ENCODE assay signal across 14 cellular contexts in the genomic region with DNA sequence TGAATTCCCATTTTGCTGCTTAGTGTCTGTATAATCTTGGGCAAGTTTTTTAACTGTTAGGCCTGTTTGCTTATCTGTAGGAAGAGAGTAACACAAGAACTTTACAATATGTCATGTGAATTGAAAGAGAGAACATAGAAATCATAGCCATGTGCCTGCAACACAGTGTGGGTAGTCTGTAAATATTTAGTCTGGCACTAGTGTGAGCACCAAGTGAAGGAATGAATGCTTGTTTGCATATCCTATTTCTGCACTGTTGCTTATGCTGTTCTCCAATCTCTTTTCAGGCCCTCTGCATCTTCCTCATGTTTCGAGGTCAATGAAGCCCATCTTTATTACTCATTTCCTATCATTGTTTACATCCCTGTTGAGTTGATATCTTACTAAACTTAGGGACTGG. TPM values are rescaled to one million over a fixed set of nuclear protein-coding genes. Genes with fewer than 3 reads are reported as not detected.
DNase-seq lines count a peak whose midpoint lies in the region; ATAC-seq and TF ChIP-seq lines count a peak whose summit lies in the region.
"Had no signal": no experiment of that assay in that cellular context is flagged by ENCODE, and none has a peak within 500 bp of the region (broad histone marks: within the 10 kb centered on the region; RNA-seq: fewer than 3 reads in every experiment).

No MANE protein-coding gene starts in this region.

- peak overlapping the region; percentile 54 for H3T11ph ChIP-seq in H9 (ENCODE audit: low read length)

- peaks cover 11 to 18% (median 14%) of the 10 kb centered on the region in 3 experiments for H3K36me3 Mint-ChIP-seq in H9 (ENCODE audit: insufficient read depth in 1 of 3, low read depth in 3 of 3)
- H3K36me3 Mint-ChIP-seq in activated T-helper 2 cell treated with anti-CD3 and anti-CD28 coated beads, Interferon-gamma antibody, Interleukin-2, Interleukin-4, amounts not matched to agents 10 μg/mL and 5 μg/mL and 100 μg/mL, durations not matched to agents 14 hours and 24 hours and 36 hours (ENCODE audit: low read depth): peaks cover 11% of the 10 kb centered on the region
- H3K36me3 Mint-ChIP-seq: natural killer cell had no signal

- no peak overlapping the region for H2BK120ac ChIP-seq in H9 (ENCODE audit: low read depth, low read length, poor library complexity, severe bottlenecking)

- no peaks in the 10 kb centered on the region for H3K27me3 ChIP-seq in H9 (ENCODE audit: insufficient read depth, low read length)
- H3K27me3 ChIP-seq: esophagus muscularis mucosa had no signal

- TF ChIP-seq CTCF in H9 (conservative IDR thresholded peaks at IDR 0.05) (no peak), fibroblast of villous mesenchyme (IDR thresholded peaks at IDR 0.05; ENCODE audit: insufficient read depth, low read depth, low read length) (no peak)

- H3K4me1 ChIP-seq in H9 (ENCODE audit: insufficient read depth, low read length): no peaks in the 10 kb centered on the region

- no peak overlapping the region for H4K91ac ChIP-seq in H9 (ENCODE audit: insufficient read length, low read depth, low read length)

- no peak overlapping the region for H4K5ac ChIP-seq in H9 (ENCODE audit: insufficient read length, low read depth, low read length)

- H3K9me3 ChIP-seq in H9 (ENCODE audit: control insufficient read depth, low read depth, low read length) (no peaks in the 10 kb centered on the region), SK-N-MC (ENCODE audit: low read depth, low read length) (no peaks in the 10 kb centered on the region)
- H3K9me3 ChIP-seq: esophagus muscularis mucosa had no signal

- no peak overlapping the region for H3K4me3 ChIP-seq in SK-N-MC
- no peak overlapping the region for H3K4me3 ChIP-seq in fibroblast of villous mesenchyme (ENCODE audit: low read depth, low read length)
- H3K4me3 ChIP-seq: esophagus muscularis mucosa had no signal

- intact Hi-C loops in activated T-helper 2 cell treated with anti-CD3 and anti-CD28 coated beads, Interferon-gamma antibody, Interleukin-2, Interleukin-4, amounts not matched to agents 10 μg/mL and 5 μg/mL and 100 μg/mL, durations not matched to agents 14 hours and 24 hours and 36 hours (cut with micrococcal nuclease): no loop called here

- H2AFZ ChIP-seq in H9 (ENCODE audit: low read length): no peak overlapping the region

- H3K27me3 Mint-ChIP-seq in H9 (ENCODE audit: low read depth): peaks cover 3% of the 10 kb centered on the region; the same call in 1 of the 2 replicates
- no peaks in the 10 kb centered on the region for H3K27me3 Mint-ChIP-seq in activated T-helper 2 cell treated with anti-CD3 and anti-CD28 coated beads, Interferon-gamma antibody, Interleukin-2, Interleukin-4, amounts not matched to agents 10 μg/mL and 5 μg/mL and 100 μg/mL, durations not matched to agents 14 hours and 24 hours and 36 hours (ENCODE audit: low read depth)
- H3K27me3 Mint-ChIP-seq: activated CD8-positive, alpha-beta T cell treated with anti-CD3 and anti-CD28 coated beads for 36 hours had no signal

- H2BK15ac ChIP-seq in H9 (ENCODE audit: low read depth, low read length): no peak overlapping the region

- DNase-seq in H9: no peak
- no peak for DNase-seq in SK-N-MC (ENCODE audit: low read depth, low spot score)
- peak; percentile 77 for DNase-seq in fibroblast of villous mesenchyme (ENCODE audit: low read depth)
- peak; percentile 78 for DNase-seq in renal cortical epithelial cell (ENCODE audit: low read depth)
- DNase-seq in activated T-helper 2 cell treated with anti-CD3 and anti-CD28 coated beads, Interferon-gamma antibody, Interleukin-2, Interleukin-4, amounts not matched to agents 10 μg/mL and 5 μg/mL and 100 μg/mL, durations not matched to agents 14 hours and 24 hours and 36 hours (ENCODE audit: low spot score): no peak
- DNase-seq: activated CD8-positive, alpha-beta T cell treated with anti-CD3 and anti-CD28 coated beads for 36 hours; COR-L47; natural killer cell; small intestine had no signal

- H3K4me3 Mint-ChIP-seq in H9: no peak overlapping the region
- no peak overlapping the region for H3K4me3 Mint-ChIP-seq in activated T-helper 2 cell treated with anti-CD3 and anti-CD28 coated beads, Interferon-gamma antibody, Interleukin-2, Interleukin-4, amounts not matched to agents 10 μg/mL and 5 μg/mL and 100 μg/mL, durations not matched to agents 14 hours and 24 hours and 36 hours (ENCODE audit: low read depth)
- H3K4me3 Mint-ChIP-seq: activated CD8-positive, alpha-beta T cell treated with anti-CD3 and anti-CD28 coated beads for 36 hours; natural killer cell; T-helper 2 cell treated with Interferon-gamma antibody and Interleukin-4, amounts not matched to agents 5 μg/mL and 100 μg/mL, for 36 hours had no signal

- no peak overlapping the region for H3K27ac ChIP-seq in H9 (ENCODE audit: insufficient read length, low read depth, low read length)
- H3K27ac ChIP-seq in SK-N-MC: peak overlapping the region; percentile 83
- H3K27ac ChIP-seq: esophagus muscularis mucosa had no signal

- H3K4ac ChIP-seq in H9 (ENCODE audit: low read depth, low read length): no peak overlapping the region

- H3K23ac ChIP-seq in H9 (ENCODE audit: insufficient read length, low read depth, low read length): no peak overlapping the region

- no peaks in the 10 kb centered on the region for H3K36me3 ChIP-seq in SK-N-MC (ENCODE audit: insufficient read depth, low read length)
- H3K36me3 ChIP-seq: esophagus muscularis mucosa had no signal

- H4K20me1 ChIP-seq in H9 (ENCODE audit: control insufficient read depth, insufficient read depth, insufficient read length): no peaks in the 10 kb centered on the region

- peak overlapping the region in 1 of 3 experiments; percentile 33; a peak in 2 of 7 replicates for H3K27ac Mint-ChIP-seq in H9
- no peak overlapping the region for H3K27ac Mint-ChIP-seq in activated T-helper 2 cell treated with anti-CD3 and anti-CD28 coated beads, Interferon-gamma antibody, Interleukin-2, Interleukin-4, amounts not matched to agents 10 μg/mL and 5 μg/mL and 100 μg/mL, durations not matched to agents 14 hours and 24 hours and 36 hours
- H3K27ac Mint-ChIP-seq: activated CD8-positive, alpha-beta T cell treated with anti-CD3 and anti-CD28 coated beads for 36 hours; natural killer cell; T-helper 2 cell treated with Interferon-gamma antibody and Interleukin-4, amounts not matched to agents 5 μg/mL and 100 μg/mL, for 36 hours had no signal

- no peak overlapping the region for H3K18ac ChIP-seq in H9 (ENCODE audit: insufficient read length, low read depth, low read length)

- no peak overlapping the region for H3K4me2 ChIP-seq in H9 (ENCODE audit: insufficient read depth, insufficient read length, low read length)

- no peak overlapping the region for H3K56ac ChIP-seq in H9 (ENCODE audit: insufficient read length, low read depth, low read length)

- H2BK12ac ChIP-seq in H9 (ENCODE audit: insufficient read length, low read depth, low read length): no peak overlapping the region

- H3K9me3 Mint-ChIP-seq in H9: peaks cover 12 to 15% of the 10 kb centered on the region in 2 experiments
- H3K9me3 Mint-ChIP-seq in activated T-helper 2 cell treated with anti-CD3 and anti-CD28 coated beads, Interferon-gamma antibody, Interleukin-2, Interleukin-4, amounts not matched to agents 10 μg/mL and 5 μg/mL and 100 μg/mL, durations not matched to agents 14 hours and 24 hours and 36 hours: peaks cover 5% of the 10 kb centered on the region
- H3K9me3 Mint-ChIP-seq: activated CD8-positive, alpha-beta T cell treated with anti-CD3 and anti-CD28 coated beads for 36 hours; natural killer cell had no signal

- H3K79me2 ChIP-seq in H9 (ENCODE audit: insufficient read depth, low read length): no peaks in the 10 kb centered on the region

- H3K4me1 Mint-ChIP-seq in H9: no peaks in the 10 kb centered on the region
- H3K4me1 Mint-ChIP-seq in activated T-helper 2 cell treated with anti-CD3 and anti-CD28 coated beads, Interferon-gamma antibody, Interleukin-2, Interleukin-4, amounts not matched to agents 10 μg/mL and 5 μg/mL and 100 μg/mL, durations not matched to agents 14 hours and 24 hours and 36 hours (ENCODE audit: low read depth): no peaks in the 10 kb centered on the region

- H3K14ac ChIP-seq in H9 (ENCODE audit: insufficient read depth, low read length): no peak overlapping the region

- no peaks in the 10 kb centered on the region for H3K79me1 ChIP-seq in H9 (ENCODE audit: insufficient read depth, low read depth, low read length, poor library complexity, severe bottlenecking)

- no peak overlapping the region for H2AK5ac ChIP-seq in H9 (ENCODE audit: insufficient read length, low read length)

- no CpG with 5 or more reads among the region's 1 CpG for WGBS in H9 (ENCODE audit: extremely low coverage, insufficient read length, low lambda C conversion rate)

- no peak overlapping the region for H2BK5ac ChIP-seq in H9 (ENCODE audit: insufficient read length, low read length)

- H2BK20ac ChIP-seq in H9 (ENCODE audit: low read depth, low read length, poor library complexity, severe bottlenecking): no peak overlapping the region

- no peak for ATAC-seq in HG03175 (IDR thresholded peaks at IDR 0.05; ENCODE audit: unreplicated experiment)
- no peak for ATAC-seq in HG03095 (IDR thresholded peaks at IDR 0.05; ENCODE audit: unreplicated experiment)
- ATAC-seq: activated CD8-positive, alpha-beta T cell treated with anti-CD3 and anti-CD28 coated beads for 36 hours; natural killer cell; Panc1 had no signal

- H4K8ac ChIP-seq in H9 (replicated peaks; ENCODE audit: insufficient read length, low read depth, low read length): no peak overlapping the region

- H3K23me2 ChIP-seq in H9 (ENCODE audit: insufficient read length, low read depth, low read length, poor library complexity, severe bottlenecking): no peaks in the 10 kb centered on the region

- H3K9ac ChIP-seq in H9 (ENCODE audit: extremely low read depth, insufficient read length, low read length) (no peak overlapping the region), SK-N-MC (ENCODE audit: insufficient read length) (peak overlapping the region; percentile 2)

RNA-seq across cellular contexts. Expression of gene CBFA2T2, which starts 49.2 kb away (rescaled TPM):
- total RNA-seq in H9 (2021) (10.9 and 11.2 TPM in 2 replicates), fibroblast of villous mesenchyme (4.8 and 5.6 TPM in 2 replicates), renal cortical epithelial cell (4.7 and 13.6 TPM in 2 replicates)
- 11.8 and 14.4 TPM in 2 replicates for total RNA-seq in activated T-helper 2 cell treated with anti-CD3 and anti-CD28 coated beads, Interferon-gamma antibody, Interleukin-2, Interleukin-4, amounts not matched to agents 10 μg/mL and 5 μg/mL and 100 μg/mL, durations not matched to agents 14 hours and 24 hours and 36 hours

Comparison
In these comparisons a context has a peak if more than half of its experiments do, and no peak if none do; other contexts are left out.
1. DNase-seq: peak in fibroblast of villous mesenchyme (single experiment) and renal cortical epithelial cell (single experiment); none in H9 (single experiment), SK-N-MC (single experiment) and activated T-helper 2 cell treated with anti-CD3 and anti-CD28 coated beads, Interferon-gamma antibody, Interleukin-2, Interleukin-4, amounts not matched to agents 10 μg/mL and 5 μg/mL and 100 μg/mL, durations not matched to agents 14 hours and 24 hours and 36 hours (single experiment).